ENCODE assay signal across 21 cellular contexts in genomic region chr1:55334797-55335196, GRCh38.
A peak's percentile ranks its signal among the peaks of the same experiment; 100 is the strongest.
DNase-seq lines count a peak whose midpoint lies in the region; ATAC-seq and TF ChIP-seq lines count a peak whose summit lies in the region.
"Had no signal": no experiment of that assay in that cellular context is flagged by ENCODE, and none has a peak within 500 bp of the region (broad histone marks: within the 10 kb centered on the region; RNA-seq: fewer than 3 reads in every experiment).

No MANE protein-coding gene starts in this region.

- H3K27ac ChIP-seq in heart right ventricle: no peak overlapping the region
- no peak overlapping the region for H3K27ac ChIP-seq in endodermal cell (ENCODE audit: low read depth, low read length)
- H3K27ac ChIP-seq: 22Rv1, GM23248 had no signal

- no peak for TF ChIP-seq CTCF in heart right ventricle (IDR thresholded peaks at IDR 0.05)
- TF ChIP-seq CTCF in endodermal cell (conservative IDR thresholded peaks at IDR 0.05): no peak

- H3K36me3 ChIP-seq in heart right ventricle: no peaks in the 10 kb centered on the region
- H3K36me3 ChIP-seq in endodermal cell (ENCODE audit: control insufficient read depth, insufficient read depth, low read length): no peaks in the 10 kb centered on the region
- H3K36me3 ChIP-seq: BE2C; BLaER1 treated with 17β-estradiol and CSF1 and Interleukin-3, amounts not matched to agents 10 nM and 100 nM had no signal

- intact Hi-C loops in Right ventricle myocardium inferior (cut with DNase I): no loop called here
- intact Hi-C loops in heart right ventricle (cut with DNase I): loop anchor here in 6 of 10 donors (5.0 kb wide), 2 partner anchors 47 to 52 kb away; no protein-coding TSS in a partner anchor

- peaks cover 16% of the 10 kb centered on the region for H3K9me3 Mint-ChIP-seq in endodermal cell
- peaks cover 1% of the 10 kb centered on the region for H3K9me3 Mint-ChIP-seq in stimulated activated memory B cell treated with anti-CD40 and anti-IgM and Interleukin-4, amounts not matched to agents 10 μg/mL and 1 μg/mL and 100 μg/mL, for 72 hours

- H3K9me3 ChIP-seq in heart right ventricle (peaks cover 0 to 5% (median 0%) of the 10 kb centered on the region in 11 donors), endodermal cell (ENCODE audit: control insufficient read depth, low read length) (peaks cover 14% of the 10 kb centered on the region)
- H3K9me3 ChIP-seq: BE2C had no signal

- H3K4me1 Mint-ChIP-seq in endodermal cell: peaks cover 18% of the 10 kb centered on the region
- peaks cover 12% of the 10 kb centered on the region for H3K4me1 Mint-ChIP-seq in stimulated activated memory B cell treated with anti-CD40 and anti-IgM and Interleukin-4, amounts not matched to agents 10 μg/mL and 1 μg/mL and 100 μg/mL, for 72 hours
- H3K4me1 Mint-ChIP-seq: CD14-positive monocyte; CD8-positive, alpha-beta memory T cell had no signal

- H3K27me3 Mint-ChIP-seq in endodermal cell (ENCODE audit: insufficient read depth): peaks cover 73% of the 10 kb centered on the region
- peaks cover 7% of the 10 kb centered on the region for H3K27me3 Mint-ChIP-seq in stimulated activated memory B cell treated with anti-CD40 and anti-IgM and Interleukin-4, amounts not matched to agents 10 μg/mL and 1 μg/mL and 100 μg/mL, for 72 hours

- DNase-seq in Right ventricle myocardium inferior (ENCODE audit: missing footprints) (peak; percentile 69), heart right ventricle (no peak), endodermal cell (peak; percentile 31), SK-N-DZ (ENCODE audit: low spot score) (no peak)
- no peak for DNase-seq in activated naive CD4-positive, alpha-beta T cell treated with anti-CD3 and anti-CD28 coated beads, Interleukin-2, amount 50 U/mL, for 16 hours
- DNase-seq: BE2C; CD4-positive, alpha-beta T cell; CD8-positive, alpha-beta memory T cell; DMS 273 treated with DMSO at 0.1 percent for 48 hours; DMS79; EL; GDM1; GM23248; H9 had no signal

- WGBS in heart right ventricle, 2 donors: 91 to 96% methylated on average over 6 of the region's 6 CpGs
- WGBS in endodermal cell (ENCODE audit: insufficient coverage in 1 of 2, insufficient read length in 1 of 2), 2 experiments: 91 to 98% methylated on average over 4 to 6 of the region's 6 CpGs

- no peaks in the 10 kb centered on the region for H3K27me3 ChIP-seq in heart right ventricle
- H3K27me3 ChIP-seq in endodermal cell (ENCODE audit: control insufficient read depth, insufficient read depth, low read length, poor library complexity, severe bottlenecking): peaks cover 77% of the 10 kb centered on the region
- H3K27me3 ChIP-seq: BE2C; BLaER1 treated with 17β-estradiol and CSF1 and Interleukin-3, amounts not matched to agents 10 nM and 100 nM had no signal

- no peak for ATAC-seq in Right ventricle myocardium inferior
- no peak for ATAC-seq in heart right ventricle
- ATAC-seq in stimulated activated memory B cell treated with anti-CD40 and anti-IgM and Interleukin-4, amounts not matched to agents 10 μg/mL and 1 μg/mL and 100 μg/mL, for 72 hours: peak; percentile 17
- ATAC-seq in HG03135 (IDR thresholded peaks at IDR 0.05; ENCODE audit: unreplicated experiment): no peak
- ATAC-seq: GM12878, HCT116 had no signal

- H3K4me3 ChIP-seq in heart right ventricle (no peak overlapping the region), endodermal cell (ENCODE audit: low read length) (no peak overlapping the region)
- H3K4me3 ChIP-seq: BLaER1 treated with 17β-estradiol and CSF1 and Interleukin-3, amounts not matched to agents 10 nM and 100 nM; GM12878; GM23248 had no signal

- H3K9ac ChIP-seq in endodermal cell (ENCODE audit: extremely low read depth, low read length, poor library complexity, severe bottlenecking): no peak overlapping the region
- H3K9ac ChIP-seq: BLaER1 treated with 17β-estradiol and CSF1 and Interleukin-3, amounts not matched to agents 10 nM and 100 nM; GM23248 had no signal

- no peaks in the 10 kb centered on the region for H3K36me3 Mint-ChIP-seq in endodermal cell (ENCODE audit: low read depth)
- peaks cover 2% of the 10 kb centered on the region for H3K36me3 Mint-ChIP-seq in stimulated activated memory B cell treated with anti-CD40 and anti-IgM and Interleukin-4, amounts not matched to agents 10 μg/mL and 1 μg/mL and 100 μg/mL, for 72 hours
- H3K36me3 Mint-ChIP-seq: CD14-positive monocyte had no signal

- H3K4me3 Mint-ChIP-seq in endodermal cell: no peak overlapping the region
- no peak overlapping the region for H3K4me3 Mint-ChIP-seq in stimulated activated memory B cell treated with anti-CD40 and anti-IgM and Interleukin-4, amounts not matched to agents 10 μg/mL and 1 μg/mL and 100 μg/mL, for 72 hours
- H3K4me3 Mint-ChIP-seq: CD14-positive monocyte; CD4-positive, alpha-beta T cell; H9 had no signal

- H3K27ac Mint-ChIP-seq in endodermal cell: no peak overlapping the region
- no peak overlapping the region for H3K27ac Mint-ChIP-seq in stimulated activated memory B cell treated with anti-CD40 and anti-IgM and Interleukin-4, amounts not matched to agents 10 μg/mL and 1 μg/mL and 100 μg/mL, for 72 hours
- H3K27ac Mint-ChIP-seq: CD4-positive, alpha-beta T cell had no signal

- peaks cover 0 to 17% (median 0%) of the 10 kb centered on the region in 9 donors for H3K4me1 ChIP-seq in heart right ventricle
- no peaks in the 10 kb centered on the region for H3K4me1 ChIP-seq in endodermal cell (ENCODE audit: control insufficient read depth, insufficient read depth, low read length)
- H3K4me1 ChIP-seq: BE2C had no signal

Comparison
In these comparisons a context has a peak if more than half of its experiments do, and no peak if none do; other contexts are left out.
1. DNase-seq: peak in Right ventricle myocardium inferior (single experiment) and endodermal cell (single experiment); none in heart right ventricle (0 of 2), activated naive CD4-positive, alpha-beta T cell treated with anti-CD3 and anti-CD28 coated beads, Interleukin-2, amount 50 U/mL, for 16 hours (single experiment) and SK-N-DZ (single experiment).